Comparison of ENCODE assay signal across 24 cellular contexts in genomic region chr15:83613716-83614115, GRCh38. TPM values are rescaled to one million over a fixed set of nuclear protein-coding genes. Genes with fewer than 3 reads are reported as not detected.
A peak's percentile ranks its signal among the peaks of the same experiment; 100 is the strongest.
DNase-seq lines count a peak whose midpoint lies in the region; ATAC-seq, FAIRE-seq and TF ChIP-seq lines count a peak whose summit lies in the region.
"Had no signal": no experiment of that assay in that cellular context is flagged by ENCODE, and none has a peak within 500 bp of the region (broad histone marks: within the 10 kb centered on the region; RNA-seq: fewer than 3 reads in every experiment).

No MANE protein-coding gene starts in this region.

- H3K36me3 Mint-ChIP-seq in Calu3 (ENCODE audit: insufficient read depth, unreplicated experiment) (no peaks in the 10 kb centered on the region), astrocyte (ENCODE audit: low read depth, unreplicated experiment) (peaks cover 2% of the 10 kb centered on the region), glutamatergic neuron (ENCODE audit: unreplicated experiment) (no peaks in the 10 kb centered on the region)

- H4K20me1 ChIP-seq in astrocyte (ENCODE audit: insufficient read depth, low read length): no peaks in the 10 kb centered on the region

- CTCF ChIA-PET in Calu3 (lab: Charles Lee): interaction anchor here (0.6 kb wide), 1 partner anchor 53 kb away, joined by 4 read pairs; no protein-coding TSS in a partner anchor

- no peak for FAIRE-seq in astrocyte (lab: Jason Lieb, UNC)
- FAIRE-seq: endometrium, H1, islet of Langerhans had no signal

- peak; percentile 52 for DNase-seq in Calu3
- peak; percentile 38 for DNase-seq in astrocyte (ENCODE audit: low read depth)
- peak; percentile 43 for DNase-seq in globus pallidus (ENCODE audit: low spot score)
- peak; percentile 91 for DNase-seq in retinal pigment epithelial cell (ENCODE audit: low read depth)
- no peak for DNase-seq in glutamatergic neuron
- DNase-seq in left lobe of liver (ENCODE audit: low spot score): no peak
- DNase-seq in COLO829 (ENCODE audit: low spot score): no peak
- no peak for DNase-seq in GM03348 (ENCODE audit: low spot score)
- DNase-seq: activated CD8-positive, alpha-beta T cell treated with anti-CD3 and anti-CD28 coated beads for 36 hours; activated gamma-delta T cell; activated naive CD8-positive, alpha-beta T cell treated with anti-CD3 and anti-CD28 coated beads, Interleukin-2, amount 50 U/mL, for 24 hours; Karpas-422; NCI-H1092 treated with DMSO at 0.1 percent for 48 hours; NCI-H2081; retina; stimulated activated CD4-positive, alpha-beta T cell treated with anti-CD3 and anti-CD28 coated beads, Interleukin-4, amount 100 ng/mL, for 4 hours; stomach had no signal

- H3K79me2 ChIP-seq in astrocyte (ENCODE audit: insufficient read depth, low read length): no peaks in the 10 kb centered on the region

- intact Hi-C loops in Calu3 (cut with micrococcal nuclease; ENCODE audit: unreplicated experiment): no loop called here

- no peak overlapping the region for H3K27ac ChIP-seq in astrocyte (ENCODE audit: low read depth, low read length)
- H3K27ac ChIP-seq: stomach had no signal

- peaks cover 38% of the 10 kb centered on the region for H3K4me1 Mint-ChIP-seq in Calu3 (ENCODE audit: low read depth, unreplicated experiment)
- H3K4me1 Mint-ChIP-seq in astrocyte (ENCODE audit: low read depth, unreplicated experiment): no peaks in the 10 kb centered on the region
- H3K4me1 Mint-ChIP-seq in glutamatergic neuron (ENCODE audit: low read depth, unreplicated experiment): peaks cover 6% of the 10 kb centered on the region
- H3K4me1 Mint-ChIP-seq: activated naive CD8-positive, alpha-beta T cell treated with anti-CD3 and anti-CD28 coated beads, Interleukin-2, amount 50 U/mL, for 24 hours had no signal

- peak overlapping the region; percentile 26 for H3K27ac Mint-ChIP-seq in Calu3 (ENCODE audit: unreplicated experiment)
- no peak overlapping the region for H3K27ac Mint-ChIP-seq in astrocyte (ENCODE audit: unreplicated experiment)
- no peak overlapping the region for H3K27ac Mint-ChIP-seq in glutamatergic neuron (ENCODE audit: unreplicated experiment)
- H3K27ac Mint-ChIP-seq: activated CD8-positive, alpha-beta T cell treated with anti-CD3 and anti-CD28 coated beads for 36 hours; activated naive CD8-positive, alpha-beta T cell treated with anti-CD3 and anti-CD28 coated beads, Interleukin-2, amount 50 U/mL, for 24 hours; type B pancreatic cell had no signal

- no peak overlapping the region for H3K4me3 ChIP-seq in astrocyte (ENCODE audit: insufficient read depth, low read depth, low read length)
- no peak overlapping the region for H3K4me3 ChIP-seq in retinal pigment epithelial cell (ENCODE audit: low read length)
- H3K4me3 ChIP-seq: lung, stomach had no signal

- no peaks in the 10 kb centered on the region for H3K9me3 ChIP-seq in astrocyte (ENCODE audit: insufficient read depth, low read depth, low read length)
- H3K9me3 ChIP-seq: stomach had no signal

- H3K9me3 Mint-ChIP-seq in Calu3 (ENCODE audit: low read depth, unreplicated experiment): no peaks in the 10 kb centered on the region
- peaks cover 2% of the 10 kb centered on the region for H3K9me3 Mint-ChIP-seq in astrocyte (ENCODE audit: unreplicated experiment)
- H3K9me3 Mint-ChIP-seq in glutamatergic neuron (ENCODE audit: unreplicated experiment): peaks cover 2% of the 10 kb centered on the region
- H3K9me3 Mint-ChIP-seq: activated CD8-positive, alpha-beta T cell treated with anti-CD3 and anti-CD28 coated beads for 36 hours; activated naive CD8-positive, alpha-beta T cell treated with anti-CD3 and anti-CD28 coated beads, Interleukin-2, amount 50 U/mL, for 24 hours; type B pancreatic cell had no signal

- no peak for ATAC-seq in left lobe of liver
- ATAC-seq: activated CD4-positive, CD25-positive, alpha-beta regulatory T cell treated with anti-CD3 and anti-CD28 coated beads, Interleukin-2, amount 50 U/mL, for 24 hours; activated CD8-positive, alpha-beta T cell treated with anti-CD3 and anti-CD28 coated beads for 36 hours; activated naive CD8-positive, alpha-beta T cell treated with anti-CD3 and anti-CD28 coated beads, Interleukin-2, amount 50 U/mL, for 24 hours had no signal

- no peaks in the 10 kb centered on the region for H3K36me3 ChIP-seq in astrocyte (ENCODE audit: insufficient read depth, low read length)
- H3K36me3 ChIP-seq: stomach had no signal

- TF ChIP-seq CTCF in Calu3 (IDR thresholded peaks at IDR 0.05; ENCODE audit: unreplicated experiment): no peak
- TF ChIP-seq CTCF in astrocyte (IDR thresholded peaks at IDR 0.05; ENCODE audit: insufficient read depth, low read depth, low read length): no peak
- TF ChIP-seq CTCF in retinal pigment epithelial cell (conservative IDR thresholded peaks at IDR 0.05; ENCODE audit: low read depth, low read length): no peak
- TF ChIP-seq CTCF in glutamatergic neuron (IDR thresholded peaks at IDR 0.05; ENCODE audit: partially characterized antibody, unreplicated experiment): no peak

- H3K4me2 ChIP-seq in astrocyte (ENCODE audit: low read length): no peak overlapping the region

- H3K4me3 Mint-ChIP-seq in Calu3 (ENCODE audit: low read depth, unreplicated experiment) (no peak overlapping the region), astrocyte (ENCODE audit: unreplicated experiment) (no peak overlapping the region), glutamatergic neuron (ENCODE audit: unreplicated experiment) (no peak overlapping the region)
- H3K4me3 Mint-ChIP-seq: activated CD8-positive, alpha-beta T cell treated with anti-CD3 and anti-CD28 coated beads for 36 hours; activated naive CD8-positive, alpha-beta T cell treated with anti-CD3 and anti-CD28 coated beads, Interleukin-2, amount 50 U/mL, for 24 hours; type B pancreatic cell had no signal

- H3K27me3 ChIP-seq in astrocyte (ENCODE audit: insufficient read depth, low read length): no peaks in the 10 kb centered on the region
- H3K27me3 ChIP-seq: stomach had no signal

- H3K9ac ChIP-seq in astrocyte (ENCODE audit: low read length): no peak overlapping the region

- H2AFZ ChIP-seq in astrocyte (ENCODE audit: low read depth, low read length): no peak overlapping the region

- H3K27me3 Mint-ChIP-seq in Calu3 (ENCODE audit: unreplicated experiment) (no peaks in the 10 kb centered on the region), astrocyte (ENCODE audit: low read depth, unreplicated experiment) (peaks cover 2% of the 10 kb centered on the region), glutamatergic neuron (ENCODE audit: unreplicated experiment) (peaks cover 3% of the 10 kb centered on the region)
- H3K27me3 Mint-ChIP-seq: activated CD8-positive, alpha-beta T cell treated with anti-CD3 and anti-CD28 coated beads for 36 hours; activated naive CD8-positive, alpha-beta T cell treated with anti-CD3 and anti-CD28 coated beads, Interleukin-2, amount 50 U/mL, for 24 hours; type B pancreatic cell had no signal

- H3K4me1 ChIP-seq in astrocyte (ENCODE audit: insufficient read depth, low read length): peaks cover 2% of the 10 kb centered on the region

- no TSS peak for BruUV-seq in Calu3 (replicated peaks; lab: Mats Ljungman, UMichigan)

RNA-seq across cellular contexts. Expression of gene ADAMTSL3, which starts 40.2 kb away (rescaled TPM):
- 1.1 and 2.4 TPM in 2 replicates for total RNA-seq in Calu3 (2022)
- total RNA-seq in astrocyte: 2.4 and 3.0 TPM in 2 replicates
- total RNA-seq in glutamatergic neuron (ENCODE audit: unreplicated experiment): 0.32 TPM
- total RNA-seq in left lobe of liver: 17.8 TPM
- total RNA-seq: activated CD8-positive, alpha-beta T cell treated with anti-CD3 and anti-CD28 coated beads for 36 hours; NCI-H460 had no signal

Comparison
In these comparisons a context has a peak if more than half of its experiments do, and no peak if none do; other contexts are left out.
1. DNase-seq: peak in Calu3 (single experiment), astrocyte (single experiment), globus pallidus (single experiment) and retinal pigment epithelial cell (single experiment); none in glutamatergic neuron (single experiment), left lobe of liver (single experiment), COLO829 (single experiment) and GM03348 (single experiment).